22 cellular contexts compared by ENCODE assay signal in the genomic region with DNA sequence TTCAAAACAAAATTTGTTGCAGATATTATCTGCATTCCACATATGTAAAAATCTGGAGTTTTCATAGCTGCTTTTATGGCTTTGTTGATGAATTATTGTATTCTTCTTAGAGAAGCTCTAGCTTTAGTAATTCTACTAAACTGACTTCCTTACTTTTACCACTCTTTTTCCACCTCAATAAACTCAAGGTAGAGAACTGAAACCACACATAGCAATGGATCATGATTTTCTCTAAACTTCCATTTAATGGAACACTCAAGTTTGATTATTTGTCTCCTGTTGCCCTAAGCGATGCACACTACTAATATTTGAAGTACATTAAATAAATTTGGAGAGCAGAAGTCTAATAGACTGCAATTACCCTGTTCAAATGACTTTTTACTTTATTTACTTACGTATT.
"Had no signal": no experiment of that assay in that cellular context is flagged by ENCODE, and none has a peak within 500 bp of the region (broad histone marks: within the 10 kb centered on the region; RNA-seq: fewer than 3 reads in every experiment).

No MANE protein-coding gene starts in this region.

- FAIRE-seq: colon, keratinocyte, urothelium cell line had no signal

- H3K4me1 ChIP-seq: gastrocnemius medialis, prostate gland, sigmoid colon, tibial nerve, upper lobe of left lung had no signal

- H3K27me3 Mint-ChIP-seq: naive thymus-derived CD8-positive, alpha-beta T cell; stimulated activated memory B cell treated with anti-CD40 and anti-IgM and Interleukin-4, amounts not matched to agents 10 μg/mL and 1 μg/mL and 100 μg/mL, for 72 hours; stimulated activated naive CD8-positive, alpha-beta T cell treated with anti-CD3 and anti-CD28 coated beads, Interleukin-15, Interleukin-2, amounts not matched to agents 100 ng/mL and 50 ng/mL, for 24 hours had no signal

- H3K36me3 ChIP-seq: gastrocnemius medialis, prostate gland had no signal

- DNase-seq: dorsolateral prefrontal cortex; effector CD4-positive, alpha-beta T cell; gastrocnemius medialis; head of caudate nucleus; mesenchymal stem cell; naive thymus-derived CD8-positive, alpha-beta T cell; nephron progenitor cell; nucleus accumbens; right cardiac atrium; sigmoid colon; stimulated activated CD4-positive, alpha-beta T cell treated with anti-CD3 and anti-CD28 coated beads, Interleukin-4, amount 100 ng/mL, for 4 hours; upper lobe of left lung had no signal

- H3K27me3 ChIP-seq: dorsolateral prefrontal cortex, gastrocnemius medialis, sigmoid colon, tibial nerve, upper lobe of left lung had no signal

- ATAC-seq: gastrocnemius medialis; naive thymus-derived CD8-positive, alpha-beta T cell; right cardiac atrium; stimulated activated memory B cell treated with anti-CD40 and anti-IgM and Interleukin-4, amounts not matched to agents 10 μg/mL and 1 μg/mL and 100 μg/mL, for 72 hours had no signal

- H3K4me3 ChIP-seq: dorsolateral prefrontal cortex, gastrocnemius medialis, lung, prostate gland, sigmoid colon, thoracic aorta, tibial nerve, upper lobe of left lung had no signal

- H3K4me3 Mint-ChIP-seq: mesothelial cell of epicardium; naive thymus-derived CD8-positive, alpha-beta T cell; nephron progenitor cell; stimulated activated memory B cell treated with anti-CD40 and anti-IgM and Interleukin-4, amounts not matched to agents 10 μg/mL and 1 μg/mL and 100 μg/mL, for 72 hours; stimulated activated naive CD8-positive, alpha-beta T cell treated with anti-CD3 and anti-CD28 coated beads, Interleukin-15, Interleukin-2, amounts not matched to agents 100 ng/mL and 50 ng/mL, for 24 hours had no signal

- H3K9me3 Mint-ChIP-seq: mesothelial cell of epicardium; naive thymus-derived CD8-positive, alpha-beta T cell; nephron progenitor cell; stimulated activated memory B cell treated with anti-CD40 and anti-IgM and Interleukin-4, amounts not matched to agents 10 μg/mL and 1 μg/mL and 100 μg/mL, for 72 hours; stimulated activated naive CD8-positive, alpha-beta T cell treated with anti-CD3 and anti-CD28 coated beads, Interleukin-15, Interleukin-2, amounts not matched to agents 100 ng/mL and 50 ng/mL, for 24 hours had no signal

- H3K27ac Mint-ChIP-seq: mesothelial cell of epicardium; naive thymus-derived CD8-positive, alpha-beta T cell; nephron progenitor cell; stimulated activated memory B cell treated with anti-CD40 and anti-IgM and Interleukin-4, amounts not matched to agents 10 μg/mL and 1 μg/mL and 100 μg/mL, for 72 hours; stimulated activated naive CD8-positive, alpha-beta T cell treated with anti-CD3 and anti-CD28 coated beads, Interleukin-15, Interleukin-2, amounts not matched to agents 100 ng/mL and 50 ng/mL, for 24 hours had no signal

- H3K27ac ChIP-seq: dorsolateral prefrontal cortex, gastrocnemius medialis, prostate gland, sigmoid colon, thoracic aorta, tibial nerve, upper lobe of left lung had no signal

- H3K4me1 Mint-ChIP-seq: mesothelial cell of epicardium had no signal

- H3K9me3 ChIP-seq: gastrocnemius medialis, prostate gland, sigmoid colon, thoracic aorta, tibial nerve, upper lobe of left lung had no signal
